ENCODE assay signal across 1 cellular context in the genomic region with DNA sequence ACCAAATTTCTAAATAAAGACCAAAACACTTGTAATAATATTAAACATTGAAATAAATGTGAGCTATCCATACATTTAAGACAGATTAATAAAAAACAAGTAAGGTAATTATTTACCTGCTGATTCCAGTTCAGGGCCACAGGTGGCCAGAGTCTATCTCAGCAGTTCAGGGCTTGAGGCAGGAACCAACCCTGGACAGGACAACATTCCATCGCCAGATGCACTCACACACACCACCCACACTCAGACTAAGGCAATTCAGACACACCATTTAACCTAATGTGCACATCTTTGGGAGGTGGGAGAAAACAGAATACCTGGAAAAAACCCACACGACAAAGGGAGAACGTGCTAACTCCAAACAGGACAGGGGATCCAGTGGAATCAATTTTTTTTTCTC.
TF ChIP-seq lines count a peak whose summit lies in the region.

No MANE protein-coding gene starts in this region.

TF ChIP-seq in GM23338, 12 proteins besides CTCF, POLR2A, EP300 and RAD21 (continued from another document):
- TF ChIP-seq ZNF462 (CRISPR knock-in tag; IDR thresholded peaks at IDR 0.05), result no peak
